3 cellular contexts compared by ENCODE assay signal in genomic region chr7:13359656-13360055, GRCh38.
TF ChIP-seq lines count a peak whose summit lies in the region.

No MANE protein-coding gene starts in this region.

TF ChIP-seq in HepG2, 621 proteins besides CTCF, POLR2A, EP300 and RAD21:
- TF ChIP-seq ZNF362 (CRISPR knock-in tag; IDR thresholded peaks at IDR 0.05; ENCODE audit: borderline replicate concordance) (0 out of 2 replicates have a peak, but pooled peaks have one; percentile 20), ZBTB33 (CRISPR knock-in tag; IDR thresholded peaks at IDR 0.05) (no peak)

TF ChIP-seq in HCT116, 20 proteins besides CTCF, POLR2A, EP300 and RAD21:
- TF ChIP-seq EGR1 (IDR thresholded peaks at IDR 0.05; ENCODE audit: low read depth) (no peak), EZH2 (IDR thresholded peaks at IDR 0.05) (no peak), ZBTB33 (IDR thresholded peaks at IDR 0.05; ENCODE audit: extremely low read depth, insufficient replicate concordance, low read length) (no peak), SRF (IDR thresholded peaks at IDR 0.05; ENCODE audit: low read depth) (no peak), MAX (IDR thresholded peaks at IDR 0.05) (no peak), CBX3 (IDR thresholded peaks at IDR 0.05; ENCODE audit: low read depth) (no peak), POLR2AphosphoS5 (IDR thresholded peaks at IDR 0.05; ENCODE audit: low read depth, low read length) (no peak), ZFX (IDR thresholded peaks at IDR 0.05) (no peak), JUND (IDR thresholded peaks at IDR 0.05) (no peak), FOSL1 (IDR thresholded peaks at IDR 0.05; ENCODE audit: low read depth) (no peak), REST (IDR thresholded peaks at IDR 0.05; ENCODE audit: low read depth) (no peak)

TF ChIP-seq in H1, 55 proteins besides CTCF, POLR2A, EP300 and RAD21:
- no peak for TF ChIP-seq CREB1 (IDR thresholded peaks at IDR 0.05)
- no peak for TF ChIP-seq NRF1 (IDR thresholded peaks at IDR 0.05; ENCODE audit: low read depth, low read length)
